ENCODE assay signal across 8 cellular contexts in the genomic region with DNA sequence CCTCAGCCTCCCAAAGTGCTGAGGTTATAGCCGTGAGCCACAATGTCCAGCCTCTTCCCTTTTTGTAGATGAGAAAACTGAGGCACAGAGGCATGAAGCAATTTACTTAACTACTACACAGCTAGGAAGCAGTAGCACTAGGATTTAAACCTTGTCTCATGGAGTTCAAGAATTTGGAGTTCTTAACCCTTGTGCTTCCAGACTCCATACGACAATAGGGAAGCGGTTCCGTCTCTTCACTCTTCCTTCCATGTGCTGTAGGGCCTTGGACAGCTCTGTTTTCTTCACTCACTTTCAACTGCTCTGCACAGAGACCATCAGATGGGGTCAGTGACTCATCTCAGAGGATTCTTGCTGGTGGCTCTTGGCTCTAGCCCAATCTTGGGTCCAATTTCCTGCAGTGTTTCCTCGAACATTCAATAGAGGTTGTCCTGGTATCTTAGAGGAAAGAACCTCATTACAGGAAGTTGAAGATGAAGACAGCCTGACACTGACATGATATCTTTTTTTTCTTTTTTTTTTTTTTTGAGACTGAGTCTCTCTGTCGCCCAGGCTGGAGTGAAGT. TPM values are rescaled to one million over a fixed set of nuclear protein-coding genes. Genes with fewer than 3 reads are reported as not detected.
DNase-seq lines count a peak whose midpoint lies in the region; ATAC-seq and TF ChIP-seq lines count a peak whose summit lies in the region.

No MANE protein-coding gene starts in this region.

- no peak overlapping the region for H3K27ac ChIP-seq in Peyer's patch

- H3K27me3 ChIP-seq in Peyer's patch: no peaks in the 10 kb centered on the region

- H3K9me3 Mint-ChIP-seq in HFFc6 (no peaks in the 10 kb centered on the region), immature natural killer cell (no peaks in the 10 kb centered on the region)
- H3K9me3 Mint-ChIP-seq in activated CD8-positive, alpha-beta T cell treated with anti-CD3 and anti-CD28 coated beads for 36 hours: no peaks in the 10 kb centered on the region

- H3K9me3 ChIP-seq in Peyer's patch: no peaks in the 10 kb centered on the region

- no peaks in the 10 kb centered on the region for H3K4me1 ChIP-seq in Peyer's patch

- DNase-seq in AG09309 (ENCODE audit: low read depth) (peak; percentile 24), HFFc6 (peak; percentile 76), immature natural killer cell (no peak), Peyer's patch (no peak), GM13976 (ENCODE audit: low spot score) (no peak)
- DNase-seq in activated CD8-positive, alpha-beta T cell treated with anti-CD3 and anti-CD28 coated beads for 36 hours: peak; percentile 24
- DNase-seq in activated CD4-positive, CD25-positive, alpha-beta regulatory T cell (lab: John Stamatoyannopoulos, UW): no peak

- H3K36me3 Mint-ChIP-seq in HFFc6 (ENCODE audit: low read depth) (no peaks in the 10 kb centered on the region), immature natural killer cell (peaks cover 33 to 48% (median 36%) of the 10 kb centered on the region in 3 donors)
- H3K36me3 Mint-ChIP-seq in activated CD8-positive, alpha-beta T cell treated with anti-CD3 and anti-CD28 coated beads for 36 hours (ENCODE audit: low read depth): peaks cover 61% of the 10 kb centered on the region

- H3K4me1 Mint-ChIP-seq in HFFc6 (ENCODE audit: low read depth): peaks cover 10% of the 10 kb centered on the region
- peaks cover 39% of the 10 kb centered on the region for H3K4me1 Mint-ChIP-seq in activated CD8-positive, alpha-beta T cell treated with anti-CD3 and anti-CD28 coated beads for 36 hours (ENCODE audit: low read depth)
- peaks cover 36% of the 10 kb centered on the region in 2 donors for H3K4me1 Mint-ChIP-seq in immature natural killer cell

- H3K27me3 Mint-ChIP-seq in HFFc6 (ENCODE audit: insufficient read depth): peaks cover 10% of the 10 kb centered on the region
- no peaks in the 10 kb centered on the region for H3K27me3 Mint-ChIP-seq in activated CD8-positive, alpha-beta T cell treated with anti-CD3 and anti-CD28 coated beads for 36 hours
- H3K27me3 Mint-ChIP-seq in immature natural killer cell (ENCODE audit: low read depth in 3 of 3): peaks cover 0 to 2% (median 0%) of the 10 kb centered on the region in 3 donors

- no peak overlapping the region for H3K4me3 Mint-ChIP-seq in HFFc6
- no peak overlapping the region for H3K4me3 Mint-ChIP-seq in activated CD8-positive, alpha-beta T cell treated with anti-CD3 and anti-CD28 coated beads for 36 hours
- peak overlapping the region in 1 of 5 donors; percentile 30 for H3K4me3 Mint-ChIP-seq in immature natural killer cell

- TF ChIP-seq POLR2A in Peyer's patch (IDR thresholded peaks at IDR 0.05): no peak

- H3K27ac Mint-ChIP-seq in HFFc6: no peak overlapping the region; the same call in 1 of the 2 replicates
- H3K27ac Mint-ChIP-seq in activated CD8-positive, alpha-beta T cell treated with anti-CD3 and anti-CD28 coated beads for 36 hours: peak overlapping the region; percentile 76
- H3K27ac Mint-ChIP-seq in immature natural killer cell: peak overlapping the region; percentile 37 to 90 (median 69)

- H3K4me3 ChIP-seq in AG09309 (ENCODE audit: control insufficient read depth, low read depth, low read length) (no peak overlapping the region), Peyer's patch (no peak overlapping the region)

- POLR2A ChIA-PET in activated CD8-positive, alpha-beta T cell treated with anti-CD3 and anti-CD28 coated beads for 36 hours (lab: Charles Lee): interaction anchor here (0.6 to 5.0 kb wide), 8 partner anchors 10 to 231 kb away, joined by 3 to 29 read pairs (median 4); partner anchors contain the start of genes DCTPP1 and ZNF764

- CTCF ChIA-PET in activated CD8-positive, alpha-beta T cell treated with anti-CD3 and anti-CD28 coated beads for 36 hours (lab: Charles Lee): interaction anchor here (0.7 to 1.5 kb wide), 5 partner anchors 15 to 124 kb away, joined by 3 to 5 read pairs (median 4); partner anchors contain the start of gene ITGAL

- TF ChIP-seq CTCF in AG09309 (IDR thresholded peaks at IDR 0.05; ENCODE audit: control insufficient read depth, insufficient read depth, low read depth, low read length, missing control alignments) (no peak), HFFc6 (IDR thresholded peaks at IDR 0.05) (no peak), Peyer's patch (IDR thresholded peaks at IDR 0.05) (no peak), GM13976 (IDR thresholded peaks at IDR 0.05; ENCODE audit: borderline replicate concordance, control extremely low read depth, extremely low read depth, insufficient read depth, missing control alignments) (no peak)
- TF ChIP-seq CTCF in activated CD8-positive, alpha-beta T cell treated with anti-CD3 and anti-CD28 coated beads for 36 hours (IDR thresholded peaks at IDR 0.05): no peak

- peak; percentile 64 for ATAC-seq in activated CD8-positive, alpha-beta T cell treated with anti-CD3 and anti-CD28 coated beads for 36 hours
- ATAC-seq in HG03565 (IDR thresholded peaks at IDR 0.05; ENCODE audit: unreplicated experiment): no peak

- intact Hi-C loops in activated CD8-positive, alpha-beta T cell treated with anti-CD3 and anti-CD28 coated beads for 36 hours (cut with micrococcal nuclease): no loop called here

- in situ Hi-C loops in GM13976 (cut with MboI; ENCODE audit: low sequenced_read_pairs, unreplicated experiment): no loop called here

- no peaks in the 10 kb centered on the region for H3K36me3 ChIP-seq in Peyer's patch

RNA-seq across cellular contexts. Expression of gene ITGAL, which starts 19.3 kb away (rescaled TPM):
- not detected for total RNA-seq in HFFc6 (2021; fragmentation: NEBNext Ultra II Directional; extraction: Animal tissue kit (Norgen Biotek cat#: 25700))
- total RNA-seq in activated CD8-positive, alpha-beta T cell treated with anti-CD3 and anti-CD28 coated beads for 36 hours: 100 to 1,000 TPM; 274 to 285 TPM
- polyA plus RNA-seq in immature natural killer cell: 100 to 1,000 TPM; 218 to 488 (median 238) TPM
- 10 to 100 TPM in 3 of 4 donors, 1 to 10 TPM in 1; 4.3 to 52.0 (median 13.0) TPM for total RNA-seq in Peyer's patch

RNA-seq across cellular contexts. Expression of gene ZNF768, which starts 34.5 kb away (rescaled TPM):
- total RNA-seq in HFFc6 (2021; fragmentation: NEBNext Ultra II Directional; extraction: Animal tissue kit (Norgen Biotek cat#: 25700)): 10 to 100 TPM; 19.8 to 22.8 (median 20.8) TPM
- 1 to 10 TPM; 8.3 to 9.2 TPM for total RNA-seq in activated CD8-positive, alpha-beta T cell treated with anti-CD3 and anti-CD28 coated beads for 36 hours
- polyA plus RNA-seq in immature natural killer cell: 1 to 10 TPM in 2 of 3 donors, under 1 TPM in 1; 0.15 to 1.7 (median 1.3) TPM
- 10 to 100 TPM; 19.8 to 64.8 (median 54.1) TPM for total RNA-seq in Peyer's patch

RNA-seq across cellular contexts. Expression of gene ZNF747, which starts 42.8 kb away (rescaled TPM):
- total RNA-seq in HFFc6 (2021; fragmentation: NEBNext Ultra II Directional; extraction: Animal tissue kit (Norgen Biotek cat#: 25700)): 1 to 10 TPM; 3.2 to 4.7 (median 3.8) TPM
- total RNA-seq in activated CD8-positive, alpha-beta T cell treated with anti-CD3 and anti-CD28 coated beads for 36 hours: 1 to 10 TPM; 6.7 to 7.9 TPM
- 10 to 100 TPM in 1 of 3 donors, 1 to 10 TPM in 2; 7.4 to 10.2 (median 8.3) TPM for polyA plus RNA-seq in immature natural killer cell
- total RNA-seq in Peyer's patch: 10 to 100 TPM; 12.4 to 22.8 (median 19.1) TPM

RNA-seq across cellular contexts. Expression of gene SEPHS2, which starts 46.2 kb away (rescaled TPM):
- 10 to 100 TPM; 29.7 to 36.7 (median 31.1) TPM for total RNA-seq in HFFc6 (2021; fragmentation: NEBNext Ultra II Directional; extraction: Animal tissue kit (Norgen Biotek cat#: 25700))
- total RNA-seq in activated CD8-positive, alpha-beta T cell treated with anti-CD3 and anti-CD28 coated beads for 36 hours: 10 to 100 TPM; 51.8 to 54.0 TPM
- 10 to 100 TPM; 63.6 to 92.2 (median 80.3) TPM for polyA plus RNA-seq in immature natural killer cell
- 100 to 1,000 TPM in 2 of 4 donors, 10 to 100 TPM in 2; 47.9 to 130 (median 106) TPM for total RNA-seq in Peyer's patch

Comparison
In these comparisons a context has a peak if more than half of its experiments do, and no peak if none do; other contexts are left out.
1. DNase-seq: peak in AG09309 (single experiment), HFFc6 (single experiment) and activated CD8-positive, alpha-beta T cell treated with anti-CD3 and anti-CD28 coated beads for 36 hours (single experiment); none in immature natural killer cell (0 of 3), Peyer's patch (0 of 3), GM13976 (single experiment) and activated CD4-positive, CD25-positive, alpha-beta regulatory T cell (0 of 4).
2. RNA of gene ITGAL, which starts 19.3 kb away (total RNA-seq): 274 to 285 TPM in activated CD8-positive, alpha-beta T cell treated with anti-CD3 and anti-CD28 coated beads for 36 hours; 4.3 to 52.0 TPM in Peyer's patch and not detected in HFFc6; every median in the first group is over 4 times any median in the second.